18 cellular contexts compared by ENCODE assay signal in genomic region chr17:39531252-39531651, GRCh38.
DNase-seq lines count a peak whose midpoint lies in the region; ATAC-seq and TF ChIP-seq lines count a peak whose summit lies in the region.
"Had no signal": no experiment of that assay in that cellular context is flagged by ENCODE, and none has a peak within 500 bp of the region (broad histone marks: within the 10 kb centered on the region; RNA-seq: fewer than 3 reads in every experiment).

No MANE protein-coding gene starts in this region.

- in situ Hi-C loops in HAP-1 (cut with MboI; ENCODE audit: low sequenced_read_pairs): no loop called here

- H3K27me3 ChIP-seq in HAP-1 (ENCODE audit: low read depth): no peaks in the 10 kb centered on the region
- H3K27me3 ChIP-seq: MG63 had no signal

- H3K9me3 Mint-ChIP-seq in activated naive CD8-positive, alpha-beta T cell (ENCODE audit: low read depth): no peaks in the 10 kb centered on the region
- no peaks in the 10 kb centered on the region for H3K9me3 Mint-ChIP-seq in activated naive CD8-positive, alpha-beta T cell treated with anti-CD3 and anti-CD28 coated beads, Interleukin-2, amount 50 U/mL, for 24 hours
- no peaks in the 10 kb centered on the region for H3K9me3 Mint-ChIP-seq in stimulated activated effector memory CD8-positive, alpha-beta T cell treated with anti-CD3 and anti-CD28 coated beads, Interleukin-12 subunit alpha, Interleukin-12 subunit beta, amount 100 ng/mL, for 72 hours
- H3K9me3 Mint-ChIP-seq: CD4-positive, alpha-beta memory T cell had no signal

- no peak overlapping the region for H3K4me3 ChIP-seq in HAP-1
- H3K4me3 ChIP-seq: MG63 had no signal

- CTCF ChIA-PET in HEK293T (lab: Yijun Ruan, JAX): interaction anchor here (1.1 kb wide), 1 partner anchor 90 kb away, joined by 3 read pairs; no protein-coding TSS in a partner anchor

- H3K27ac Mint-ChIP-seq in activated naive CD8-positive, alpha-beta T cell: peak overlapping the region; percentile 50
- no peak overlapping the region for H3K27ac Mint-ChIP-seq in activated naive CD8-positive, alpha-beta T cell treated with anti-CD3 and anti-CD28 coated beads, Interleukin-2, amount 50 U/mL, for 24 hours
- H3K27ac Mint-ChIP-seq in stimulated activated effector memory CD8-positive, alpha-beta T cell treated with anti-CD3 and anti-CD28 coated beads, Interleukin-12 subunit alpha, Interleukin-12 subunit beta, amount 100 ng/mL, for 72 hours: peak overlapping the region; percentile 74

- no peak for DNase-seq in activated naive CD8-positive, alpha-beta T cell treated with anti-CD3 and anti-CD28 coated beads, Interleukin-2, amount 50 U/mL, for 24 hours
- peak; percentile 34 for DNase-seq in left lobe of liver (ENCODE audit: low spot score)
- DNase-seq in stimulated activated effector memory CD8-positive, alpha-beta T cell treated with anti-CD3 and anti-CD28 coated beads, Interleukin-12 subunit alpha, Interleukin-12 subunit beta, amount 100 ng/mL, for 72 hours (ENCODE audit: low spot score in 2 of 2): no peak
- no peak for DNase-seq in HEK293T (ENCODE audit: extremely low spot score)
- no peak for DNase-seq in NCI-H2029 (lab: John Stamatoyannopoulos, UW)
- no peak for DNase-seq in HAP-1 (ENCODE audit: low spot score in 2 of 2)
- DNase-seq: CD4-positive, alpha-beta memory T cell; COR-L47; DMS53; IMR-90; KG1; MG63; NCI-H2029 treated with DMSO at 0.1 percent for 48 hours; NCI-H2227 treated with DMSO at 0.1 percent for 48 hours; NCI-H526 treated with DMSO at 0.1 percent for 48 hours; SHP77 had no signal

- H3K36me3 ChIP-seq in HAP-1 (replicated peaks): peaks cover 35% of the 10 kb centered on the region

- H3K9me3 ChIP-seq in HAP-1: no peaks in the 10 kb centered on the region
- H3K9me3 ChIP-seq: MG63 had no signal

- H3K27me3 Mint-ChIP-seq in activated naive CD8-positive, alpha-beta T cell: no peaks in the 10 kb centered on the region
- no peaks in the 10 kb centered on the region for H3K27me3 Mint-ChIP-seq in activated naive CD8-positive, alpha-beta T cell treated with anti-CD3 and anti-CD28 coated beads, Interleukin-2, amount 50 U/mL, for 24 hours
- H3K27me3 Mint-ChIP-seq: CD4-positive, alpha-beta memory T cell had no signal

- no peaks in the 10 kb centered on the region for H3K4me1 Mint-ChIP-seq in activated naive CD8-positive, alpha-beta T cell (ENCODE audit: low read depth)
- H3K4me1 Mint-ChIP-seq in activated naive CD8-positive, alpha-beta T cell treated with anti-CD3 and anti-CD28 coated beads, Interleukin-2, amount 50 U/mL, for 24 hours: peaks cover 2% of the 10 kb centered on the region
- H3K4me1 Mint-ChIP-seq in stimulated activated effector memory CD8-positive, alpha-beta T cell treated with anti-CD3 and anti-CD28 coated beads, Interleukin-12 subunit alpha, Interleukin-12 subunit beta, amount 100 ng/mL, for 72 hours: no peaks in the 10 kb centered on the region

- no peak for ATAC-seq in activated naive CD8-positive, alpha-beta T cell treated with anti-CD3 and anti-CD28 coated beads, Interleukin-2, amount 50 U/mL, for 24 hours
- peak; percentile 33 for ATAC-seq in left lobe of liver
- no peak for ATAC-seq in stimulated activated effector memory CD8-positive, alpha-beta T cell treated with anti-CD3 and anti-CD28 coated beads, Interleukin-12 subunit alpha, Interleukin-12 subunit beta, amount 100 ng/mL, for 72 hours
- ATAC-seq: Panc1 had no signal

- no peaks in the 10 kb centered on the region for H3K4me1 ChIP-seq in HAP-1

- POLR2A ChIA-PET in HEK293T (lab: Yijun Ruan, JAX): no interaction called here

- H3K36me3 Mint-ChIP-seq in activated naive CD8-positive, alpha-beta T cell: peaks cover 12% of the 10 kb centered on the region
- peaks cover 39% of the 10 kb centered on the region for H3K36me3 Mint-ChIP-seq in activated naive CD8-positive, alpha-beta T cell treated with anti-CD3 and anti-CD28 coated beads, Interleukin-2, amount 50 U/mL, for 24 hours (ENCODE audit: low read depth)
- peaks cover 75% of the 10 kb centered on the region for H3K36me3 Mint-ChIP-seq in stimulated activated effector memory CD8-positive, alpha-beta T cell treated with anti-CD3 and anti-CD28 coated beads, Interleukin-12 subunit alpha, Interleukin-12 subunit beta, amount 100 ng/mL, for 72 hours

- no peak overlapping the region for H3K4me3 Mint-ChIP-seq in activated naive CD8-positive, alpha-beta T cell
- H3K4me3 Mint-ChIP-seq in activated naive CD8-positive, alpha-beta T cell treated with anti-CD3 and anti-CD28 coated beads, Interleukin-2, amount 50 U/mL, for 24 hours: no peak overlapping the region
- no peak overlapping the region for H3K4me3 Mint-ChIP-seq in stimulated activated effector memory CD8-positive, alpha-beta T cell treated with anti-CD3 and anti-CD28 coated beads, Interleukin-12 subunit alpha, Interleukin-12 subunit beta, amount 100 ng/mL, for 72 hours
- H3K4me3 Mint-ChIP-seq: CD4-positive, alpha-beta memory T cell had no signal

TF ChIP-seq in HEK293T, 16 proteins besides CTCF, POLR2A, EP300 and RAD21:
- TF ChIP-seq BHLHE40 (IDR thresholded peaks at IDR 0.05; ENCODE audit: borderline replicate concordance) (no peak), LEF1 (IDR thresholded peaks at IDR 0.05; ENCODE audit: borderline replicate concordance) (no peak), ELF4 (IDR thresholded peaks at IDR 0.05) (no peak), L3MBTL2 (conservative IDR thresholded peaks at IDR 0.05) (no peak), SUZ12 (IDR thresholded peaks at IDR 0.05) (no peak), CTBP1 (IDR thresholded peaks at IDR 0.05; ENCODE audit: borderline replicate concordance) (no peak), SP1 (IDR thresholded peaks at IDR 0.05) (no peak), FOXA1 (IDR thresholded peaks at IDR 0.05) (no peak), ZNF384 (IDR thresholded peaks at IDR 0.05) (no peak), NFRKB (IDR thresholded peaks at IDR 0.05) (no peak), TARDBP (IDR thresholded peaks at IDR 0.05) (no peak)
